In genomic region chr9:88892729-88893128, GRCh38 we compare ENCODE assay signal across 30 cellular contexts.
"Had no signal": no experiment of that assay in that cellular context is flagged by ENCODE, and none has a peak within 500 bp of the region (broad histone marks: within the 10 kb centered on the region; RNA-seq: fewer than 3 reads in every experiment).

No MANE protein-coding gene starts in this region.

- H3K36me3 ChIP-seq: brain microvascular endothelial cell, colonic mucosa, esophagus squamous epithelium, gastroesophageal sphincter, WERI-Rb-1 had no signal

- H3K27ac Mint-ChIP-seq: activated B cell treated with CpG ODN at 0.5 μM for 24 hours; activated CD8-positive, alpha-beta T cell treated with anti-CD3 and anti-CD28 coated beads for 36 hours; activated naive CD8-positive, alpha-beta T cell; activated T-helper 17 cell treated with anti-CD3 and anti-CD28 coated beads, Interleukin-2, amount 50 U/mL, for 72 hours; T-helper 17 cell; T-helper 2 cell treated with Interferon-gamma antibody and Interleukin-4, amounts not matched to agents 5 μg/mL and 100 μg/mL, for 36 hours had no signal

- H3K4me3 ChIP-seq: colonic mucosa, esophagus squamous epithelium, gastroesophageal sphincter had no signal

- H3K9me3 ChIP-seq: colonic mucosa, esophagus squamous epithelium, gastroesophageal sphincter had no signal

- H3K36me3 Mint-ChIP-seq: activated naive CD8-positive, alpha-beta T cell had no signal

- H3K27me3 ChIP-seq: brain microvascular endothelial cell, colonic mucosa, esophagus squamous epithelium, gastroesophageal sphincter had no signal

- ATAC-seq: activated CD4-positive, CD25-positive, alpha-beta regulatory T cell treated with anti-CD3 and anti-CD28 coated beads, Interleukin-2, amount 50 U/mL, for 24 hours; activated CD8-positive, alpha-beta T cell treated with anti-CD3 and anti-CD28 coated beads for 36 hours; activated T-cell treated with anti-CD3 and anti-CD28 coated beads, Interleukin-2, amount 50 U/mL, for 4 hours; activated T-helper 17 cell treated with anti-CD3 and anti-CD28 coated beads, Interleukin-2, amount 50 U/mL, for 72 hours; gastroesophageal sphincter; T-helper 17 cell had no signal

- H3K27ac ChIP-seq: brain microvascular endothelial cell, colonic mucosa, epithelial cell of prostate, esophagus squamous epithelium, gastroesophageal sphincter, WERI-Rb-1 had no signal

- H3K4me1 ChIP-seq: colonic mucosa, esophagus squamous epithelium had no signal

- H3K4me3 Mint-ChIP-seq: activated B cell treated with CpG ODN at 0.5 μM for 24 hours; activated CD8-positive, alpha-beta T cell treated with anti-CD3 and anti-CD28 coated beads for 36 hours; activated naive CD8-positive, alpha-beta T cell; activated T-cell treated with anti-CD3 and anti-CD28 coated beads, Interleukin-2, amount 50 U/mL, for 4 hours; activated T-helper 17 cell treated with anti-CD3 and anti-CD28 coated beads, Interleukin-2, amount 50 U/mL, for 72 hours; T-helper 17 cell; T-helper 2 cell treated with Interferon-gamma antibody and Interleukin-4, amounts not matched to agents 5 μg/mL and 100 μg/mL, for 36 hours had no signal

- DNase-seq: activated B cell treated with CpG ODN at 0.5 μM for 24 hours; activated CD4-positive, alpha-beta T cell treated with anti-CD3 and anti-CD28 coated beads for 48 hours; activated CD4-positive, alpha-beta T cell treated with anti-CD3 and anti-CD28 coated beads, Interleukin-2, amount 50 U/mL, for 1 hour; activated CD4-positive, alpha-beta T cell treated with anti-CD3 and anti-CD28 coated beads, Interleukin-2, amount 50 U/mL, for 48 hours; activated CD8-positive, alpha-beta memory T cell treated with anti-CD3 and anti-CD28 coated beads for 24 hours; activated CD8-positive, alpha-beta T cell treated with anti-CD3 and anti-CD28 coated beads for 36 hours; activated effector memory CD4-positive, alpha-beta T cell treated with Interleukin-2 at 50 U/mL for 16 hours; activated gamma-delta T cell treated with Interleukin-2 at 50 U/mL for 16 hours; activated naive CD4-positive, alpha-beta T cell treated with anti-CD3 and anti-CD28 coated beads, Interleukin-2, amount 50 U/mL, for 16 hours; activated naive CD4-positive, alpha-beta T cell treated with Interleukin-2 at 50 U/mL for 16 hours; activated T-cell treated with anti-CD3 and anti-CD28 coated beads, Interleukin-2, amount 50 U/mL, for 4 hours; amniotic stem cell; anterior cingulate cortex; brain microvascular endothelial cell; caudate nucleus; cerebellar nuclear complex; colonic mucosa; effector CD8-positive, alpha-beta T cell; esophagus squamous epithelium; foreskin melanocyte; T-helper 1 cell; T-helper 17 cell; T1000; WERI-Rb-1 had no signal

- H3K9me3 Mint-ChIP-seq: activated B cell treated with CpG ODN at 0.5 μM for 24 hours; activated T-cell treated with anti-CD3 and anti-CD28 coated beads, Interleukin-2, amount 50 U/mL, for 4 hours; T-helper 2 cell treated with Interferon-gamma antibody and Interleukin-4, amounts not matched to agents 5 μg/mL and 100 μg/mL, for 36 hours had no signal

- H3K4me1 Mint-ChIP-seq: activated T-helper 17 cell treated with anti-CD3 and anti-CD28 coated beads, Interleukin-2, amount 50 U/mL, for 72 hours had no signal
